In the genomic region with DNA sequence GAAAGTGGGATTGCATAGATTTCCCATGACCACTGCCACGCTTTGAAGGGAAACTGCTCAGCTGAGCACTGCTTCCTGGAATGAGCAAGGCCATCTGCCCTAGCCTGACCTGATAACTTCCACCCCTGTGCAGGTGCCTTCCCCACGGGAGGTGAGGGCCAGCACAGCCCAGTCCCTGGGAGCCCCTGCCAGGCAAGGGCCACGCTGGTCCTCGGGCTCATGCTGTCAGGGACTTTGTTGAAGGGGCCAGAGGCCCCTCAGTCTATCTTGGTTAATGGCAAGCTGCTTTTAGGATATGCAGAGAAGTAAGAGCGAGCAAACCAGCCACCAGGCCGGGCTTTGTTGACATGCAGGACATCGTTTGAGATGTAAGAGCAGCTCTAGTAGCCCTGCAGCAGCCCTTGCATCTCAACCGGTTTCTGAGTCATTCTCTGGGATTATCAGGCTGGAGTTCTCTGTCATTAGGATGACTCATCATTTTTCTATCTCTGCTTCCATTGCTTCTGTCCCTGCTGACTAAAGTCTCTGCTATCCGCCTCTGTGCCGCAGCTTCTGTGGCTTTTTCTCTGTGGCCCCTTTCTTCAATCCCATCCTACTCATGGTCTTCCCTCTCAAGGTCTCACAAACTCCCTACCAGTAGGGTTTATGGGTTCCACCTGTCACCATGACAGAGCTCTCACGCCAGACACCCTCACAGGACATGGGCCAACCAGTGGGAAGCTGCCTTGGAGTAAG, we compare ENCODE assay signal across 1 cellular context.
TF ChIP-seq lines count a peak whose summit lies in the region.

No MANE protein-coding gene starts in this region.

TF ChIP-seq in HepG2, 621 proteins besides CTCF, POLR2A, EP300 and RAD21 (continued from another document and continues in another):
- TF ChIP-seq, protein P1, sequence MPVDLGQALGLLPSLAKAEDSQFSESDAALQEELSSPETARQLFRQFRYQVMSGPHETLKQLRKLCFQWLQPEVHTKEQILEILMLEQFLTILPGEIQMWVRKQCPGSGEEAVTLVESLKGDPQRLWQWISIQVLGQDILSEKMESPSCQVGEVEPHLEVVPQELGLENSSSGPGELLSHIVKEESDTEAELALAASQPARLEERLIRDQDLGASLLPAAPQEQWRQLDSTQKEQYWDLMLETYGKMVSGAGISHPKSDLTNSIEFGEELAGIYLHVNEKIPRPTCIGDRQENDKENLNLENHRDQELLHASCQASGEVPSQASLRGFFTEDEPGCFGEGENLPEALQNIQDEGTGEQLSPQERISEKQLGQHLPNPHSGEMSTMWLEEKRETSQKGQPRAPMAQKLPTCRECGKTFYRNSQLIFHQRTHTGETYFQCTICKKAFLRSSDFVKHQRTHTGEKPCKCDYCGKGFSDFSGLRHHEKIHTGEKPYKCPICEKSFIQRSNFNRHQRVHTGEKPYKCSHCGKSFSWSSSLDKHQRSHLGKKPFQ (CRISPR knock-in tag; IDR thresholded peaks at IDR 0.05; ENCODE audit: insufficient replicate concordance) = no peak
- TF ChIP-seq SRSF1 (optimal IDR thresholded peaks at IDR 0.05; ENCODE audit: low read depth, low read length) (no peak), RFX3 (CRISPR knock-in tag; IDR thresholded peaks at IDR 0.05) (no peak), REL (CRISPR knock-in tag; conservative IDR thresholded peaks at IDR 0.05) (no peak), ARNTL (CRISPR knock-in tag; IDR thresholded peaks at IDR 0.05) (no peak), ZNF598 (CRISPR knock-in tag; IDR thresholded peaks at IDR 0.05; ENCODE audit: borderline replicate concordance) (peak; percentile 45; the same call in 1 of the 2 replicates), ZNF782 (CRISPR knock-in tag; IDR thresholded peaks at IDR 0.05; ENCODE audit: borderline replicate concordance) (no peak), TCF7L2 (IDR thresholded peaks at IDR 0.05; ENCODE audit: low read depth, low read length) (no peak), ATF1 (CRISPR knock-in tag; IDR thresholded peaks at IDR 0.05) (no peak), GZF1 (CRISPR knock-in tag; IDR thresholded peaks at IDR 0.05) (no peak), ETS1 (CRISPR knock-in tag; IDR thresholded peaks at IDR 0.05) (no peak), MAF1 (CRISPR knock-in tag; IDR thresholded peaks at IDR 0.05; ENCODE audit: borderline replicate concordance) (no peak), KDM4B (CRISPR knock-in tag; IDR thresholded peaks at IDR 0.05) (no peak), ZNF335 (CRISPR knock-in tag; IDR thresholded peaks at IDR 0.05) (no peak), ZNF143 (CRISPR knock-in tag; IDR thresholded peaks at IDR 0.05) (peak; percentile 41; the same call in 1 of the 2 replicates), ATF7-NPFF (CRISPR knock-in tag; IDR thresholded peaks at IDR 0.05; ENCODE audit: low read depth) (no peak), ZNF577 (CRISPR knock-in tag; IDR thresholded peaks at IDR 0.05; ENCODE audit: borderline replicate concordance, low read depth) (no peak), ZNF101 (CRISPR knock-in tag; IDR thresholded peaks at IDR 0.05; ENCODE audit: borderline replicate concordance, low read depth) (no peak), ZSCAN21 (CRISPR knock-in tag; IDR thresholded peaks at IDR 0.05; ENCODE audit: borderline replicate concordance) (no peak; the same call in 1 of the 2 replicates), E2F2 (CRISPR knock-in tag; IDR thresholded peaks at IDR 0.05; ENCODE audit: borderline replicate concordance) (no peak), HNF1A (IDR thresholded peaks at IDR 0.05; ENCODE audit: low read depth) (no peak), HNF1A (CRISPR knock-in tag; IDR thresholded peaks at IDR 0.05; ENCODE audit: borderline replicate concordance) (no peak), TBP (CRISPR knock-in tag; IDR thresholded peaks at IDR 0.05) (no peak), ZNF576 (CRISPR knock-in tag; IDR thresholded peaks at IDR 0.05) (no peak), ZNF746 (CRISPR knock-in tag; IDR thresholded peaks at IDR 0.05) (no peak), ZBTB1 (CRISPR knock-in tag; IDR thresholded peaks at IDR 0.05; ENCODE audit: borderline replicate concordance) (no peak), XBP1 (CRISPR knock-in tag; IDR thresholded peaks at IDR 0.05) (no peak), NBN (conservative IDR thresholded peaks at IDR 0.05) (no peak), MEF2D (CRISPR knock-in tag; IDR thresholded peaks at IDR 0.05) (no peak), ZFP37 (CRISPR knock-in tag; IDR thresholded peaks at IDR 0.05; ENCODE audit: borderline replicate concordance) (no peak), ZNF234 (CRISPR knock-in tag; conservative IDR thresholded peaks at IDR 0.05) (0 out of 2 replicates have a peak, but pooled peaks have one; percentile 44), ATF3 (CRISPR knock-in tag; IDR thresholded peaks at IDR 0.05) (no peak), MTA1 (CRISPR knock-in tag; IDR thresholded peaks at IDR 0.05; ENCODE audit: borderline replicate concordance) (0 out of 2 replicates have a peak, but pooled peaks have one; percentile 30), ZMYM3 (CRISPR knock-in tag; IDR thresholded peaks at IDR 0.05) (no peak), IKZF5 (CRISPR knock-in tag; IDR thresholded peaks at IDR 0.05) (no peak), FOXA1 (IDR thresholded peaks at IDR 0.05) (no peak), FOXA1 (CRISPR knock-in tag; IDR thresholded peaks at IDR 0.05) (0 out of 2 replicates have a peak, but pooled peaks have one; percentile 13), PRMT3 (CRISPR knock-in tag; IDR thresholded peaks at IDR 0.05; ENCODE audit: borderline replicate concordance, low read depth) (no peak), PAXIP1 (CRISPR knock-in tag; conservative IDR thresholded peaks at IDR 0.05) (peak; percentile 16; the same call in 1 of the 2 replicates), ZNF468 (CRISPR knock-in tag; IDR thresholded peaks at IDR 0.05) (0 out of 2 replicates have a peak, but pooled peaks have one; percentile 34), NFE2 (CRISPR knock-in tag; IDR thresholded peaks at IDR 0.05) (peak; percentile 63; the same call in 1 of the 2 replicates), FOSL2 (CRISPR knock-in tag; IDR thresholded peaks at IDR 0.05) (peak; percentile 88), PCBP2 (optimal IDR thresholded peaks at IDR 0.05; ENCODE audit: low read depth, low read length, poor library complexity, severe bottlenecking) (no peak), ZNF274 (CRISPR knock-in tag; IDR thresholded peaks at IDR 0.05) (no peak)
- TF ChIP-seq, protein P2, sequence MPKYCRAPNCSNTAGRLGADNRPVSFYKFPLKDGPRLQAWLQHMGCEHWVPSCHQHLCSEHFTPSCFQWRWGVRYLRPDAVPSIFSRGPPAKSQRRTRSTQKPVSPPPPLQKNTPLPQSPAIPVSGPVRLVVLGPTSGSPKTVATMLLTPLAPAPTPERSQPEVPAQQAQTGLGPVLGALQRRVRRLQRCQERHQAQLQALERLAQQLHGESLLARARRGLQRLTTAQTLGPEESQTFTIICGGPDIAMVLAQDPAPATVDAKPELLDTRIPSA (CRISPR knock-in tag; IDR thresholded peaks at IDR 0.05; ENCODE audit: borderline replicate concordance) = 0 out of 2 replicates have a peak, but pooled peaks have one; percentile 47
- TF ChIP-seq, protein P3, sequence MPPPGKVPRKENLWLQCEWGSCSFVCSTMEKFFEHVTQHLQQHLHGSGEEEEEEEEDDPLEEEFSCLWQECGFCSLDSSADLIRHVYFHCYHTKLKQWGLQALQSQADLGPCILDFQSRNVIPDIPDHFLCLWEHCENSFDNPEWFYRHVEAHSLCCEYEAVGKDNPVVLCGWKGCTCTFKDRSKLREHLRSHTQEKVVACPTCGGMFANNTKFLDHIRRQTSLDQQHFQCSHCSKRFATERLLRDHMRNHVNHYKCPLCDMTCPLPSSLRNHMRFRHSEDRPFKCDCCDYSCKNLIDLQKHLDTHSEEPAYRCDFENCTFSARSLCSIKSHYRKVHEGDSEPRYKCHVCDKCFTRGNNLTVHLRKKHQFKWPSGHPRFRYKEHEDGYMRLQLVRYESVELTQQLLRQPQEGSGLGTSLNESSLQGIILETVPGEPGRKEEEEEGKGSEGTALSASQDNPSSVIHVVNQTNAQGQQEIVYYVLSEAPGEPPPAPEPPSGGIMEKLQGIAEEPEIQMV (CRISPR knock-in tag; IDR thresholded peaks at IDR 0.05; ENCODE audit: low read depth) = no peak
